9 cellular contexts compared by ENCODE assay signal in genomic region chr17:8956521-8956920, GRCh38. TPM values are rescaled to one million over a fixed set of nuclear protein-coding genes. Genes with fewer than 3 reads are reported as not detected.
A peak's percentile ranks its signal among the peaks of the same experiment; 100 is the strongest.
DNase-seq lines count a peak whose midpoint lies in the region; ATAC-seq lines count a peak whose summit lies in the region.
"Had no signal": no experiment of that assay in that cellular context is flagged by ENCODE, and none has a peak within 500 bp of the region (broad histone marks: within the 10 kb centered on the region; RNA-seq: fewer than 3 reads in every experiment).

No MANE protein-coding gene starts in this region.

- peaks cover 22 to 39% of the 10 kb centered on the region in 2 donors for H3K36me3 Mint-ChIP-seq in activated T-cell treated with anti-CD3 and anti-CD28 coated beads, Interleukin-2, amount 50 U/mL, for 72 hours (ENCODE audit: insufficient read depth in 2 of 2)

- intact Hi-C loops in posterior cingulate gyrus (cut with DNase I), result no loop called here

- peak overlapping the region; percentile 72 for H3K27ac Mint-ChIP-seq in activated T-cell treated with anti-CD3 and anti-CD28 coated beads, Interleukin-2, amount 50 U/mL, for 72 hours

- peak; percentile 66 for ATAC-seq in GM18868 (IDR thresholded peaks at IDR 0.05; ENCODE audit: unreplicated experiment)
- ATAC-seq in HG02852 (IDR thresholded peaks at IDR 0.05; ENCODE audit: unreplicated experiment), result peak; percentile 60
- peak; percentile 82 to 85 for ATAC-seq in activated T-cell treated with anti-CD3 and anti-CD28 coated beads, Interleukin-2, amount 50 U/mL, for 72 hours (replicated peaks in 1 of 2)
- no peak for ATAC-seq in HG03025 (IDR thresholded peaks at IDR 0.05; ENCODE audit: low FRiP score, unreplicated experiment)
- ATAC-seq: upper lobe of right lung had no signal

- no peaks in the 10 kb centered on the region for H3K27me3 ChIP-seq in BLaER1
- H3K27me3 ChIP-seq: upper lobe of right lung had no signal

- H3K27ac ChIP-seq in BLaER1, result no peak overlapping the region
- H3K27ac ChIP-seq: upper lobe of right lung had no signal

- H3K9ac ChIP-seq in BLaER1, result no peak overlapping the region

- 0 out of 2 replicates have a peak overlapping the region, but pooled peaks have one; percentile 73 for H3K4me2 ChIP-seq in BLaER1

- no peak overlapping the region for H3K4me3 ChIP-seq in BLaER1
- H3K4me3 ChIP-seq: upper lobe of right lung had no signal

- peaks cover 97% of the 10 kb centered on the region for H3K4me1 Mint-ChIP-seq in activated T-cell treated with anti-CD3 and anti-CD28 coated beads, Interleukin-2, amount 50 U/mL, for 72 hours (ENCODE audit: low read depth)

- H3K27me3 Mint-ChIP-seq in activated T-cell treated with anti-CD3 and anti-CD28 coated beads, Interleukin-2, amount 50 U/mL, for 72 hours (ENCODE audit: low read depth), result no peaks in the 10 kb centered on the region

- peak; percentile 51 to 65 for DNase-seq in activated T-cell treated with anti-CD3 and anti-CD28 coated beads, Interleukin-2, amount 50 U/mL, for 72 hours
- DNase-seq in posterior cingulate gyrus, result no peak
- DNase-seq in NCI-H2227 treated with DMSO at 0.1 percent for 48 hours (lab: John Stamatoyannopoulos, UW), result no peak
- DNase-seq in NCI-H1417 treated with DMSO at 0.1 percent for 48 hours (lab: John Stamatoyannopoulos, UW), result no peak
- DNase-seq: upper lobe of right lung had no signal

- H3K4me3 Mint-ChIP-seq in activated T-cell treated with anti-CD3 and anti-CD28 coated beads, Interleukin-2, amount 50 U/mL, for 72 hours, result peak overlapping the region; percentile 81 to 90

- H3K4me1 ChIP-seq in BLaER1, result peaks cover 66% of the 10 kb centered on the region

- H3K36me3 ChIP-seq in BLaER1, result no peaks in the 10 kb centered on the region
- H3K36me3 ChIP-seq: upper lobe of right lung had no signal

- H4K20me1 ChIP-seq in BLaER1, result peaks cover 55% of the 10 kb centered on the region; the same call in 1 of the 2 replicates

- H3K9me3 Mint-ChIP-seq in activated T-cell treated with anti-CD3 and anti-CD28 coated beads, Interleukin-2, amount 50 U/mL, for 72 hours, result peaks cover 2 to 8% of the 10 kb centered on the region in 2 donors

- H3K9me3 ChIP-seq in BLaER1, result peaks cover 7% of the 10 kb centered on the region; the same call in 1 of the 2 replicates
- H3K9me3 ChIP-seq: upper lobe of right lung had no signal

RNA-seq across cellular contexts. Expression of gene PIK3R5, which starts 9.0 kb away (rescaled TPM):
- 10 to 100 TPM; 43.0 to 45.4 TPM for total RNA-seq in activated T-cell treated with anti-CD3 and anti-CD28 coated beads, Interleukin-2, amount 50 U/mL, for 72 hours

Comparison
In these comparisons a context has a peak if more than half of its experiments do, and no peak if none do; other contexts are left out.
1. DNase-seq: peak in activated T-cell treated with anti-CD3 and anti-CD28 coated beads, Interleukin-2, amount 50 U/mL, for 72 hours (2 of 2); none in posterior cingulate gyrus (0 of 10), NCI-H2227 treated with DMSO at 0.1 percent for 48 hours (single experiment) and NCI-H1417 treated with DMSO at 0.1 percent for 48 hours (single experiment).